1 cellular context compared by ENCODE assay signal in genomic region chr20:4685923-4686221, GRCh38.
TF ChIP-seq lines count a peak whose summit lies in the region.

No MANE protein-coding gene starts in this region.

TF ChIP-seq in HepG2, 621 proteins besides CTCF, POLR2A, EP300 and RAD21 (continues in another document):
- TF ChIP-seq NR0B2 (CRISPR knock-in tag; IDR thresholded peaks at IDR 0.05): peak; percentile 43; the same call in 1 of the 2 replicates
- TF ChIP-seq RELA (CRISPR knock-in tag; IDR thresholded peaks at IDR 0.05): 0 out of 2 replicates have a peak, but pooled peaks have one; percentile 20
- no peak for TF ChIP-seq ZBTB34 (CRISPR knock-in tag; IDR thresholded peaks at IDR 0.05)
- no peak for TF ChIP-seq SSRP1 (CRISPR knock-in tag; IDR thresholded peaks at IDR 0.05)
- TF ChIP-seq MED8 (CRISPR knock-in tag; IDR thresholded peaks at IDR 0.05; ENCODE audit: insufficient replicate concordance): peak; percentile 62
- 0 out of 2 replicates have a peak, but pooled peaks have one; percentile 65 for TF ChIP-seq ZNF136 (CRISPR knock-in tag; IDR thresholded peaks at IDR 0.05; ENCODE audit: low read depth)
- TF ChIP-seq ETS1 (CRISPR knock-in tag; IDR thresholded peaks at IDR 0.05): no peak
- 0 out of 2 replicates have a peak, but pooled peaks have one; percentile 16 for TF ChIP-seq PRDM10 (CRISPR knock-in tag; IDR thresholded peaks at IDR 0.05; ENCODE audit: low read depth)
- TF ChIP-seq HNF1B (CRISPR knock-in tag; IDR thresholded peaks at IDR 0.05): 0 out of 2 replicates have a peak, but pooled peaks have one; percentile 50
- no peak for TF ChIP-seq ZFYVE20 (CRISPR knock-in tag; IDR thresholded peaks at IDR 0.05; ENCODE audit: borderline replicate concordance, low read depth)
- TF ChIP-seq POGZ (CRISPR knock-in tag; IDR thresholded peaks at IDR 0.05): peak; percentile 40; the same call in 1 of the 2 replicates
- TF ChIP-seq ZNF746 (CRISPR knock-in tag; IDR thresholded peaks at IDR 0.05): 0 out of 2 replicates have a peak, but pooled peaks have one; percentile 27
- TF ChIP-seq ZNF24 (IDR thresholded peaks at IDR 0.05): 0 out of 2 replicates have a peak, but pooled peaks have one; percentile 44
- peak in 1 of 2 experiments; percentile 96; a peak in 2 of 4 replicates for TF ChIP-seq ATF4 (CRISPR knock-in tag; IDR thresholded peaks at IDR 0.05)
- no peak for TF ChIP-seq ZNF629 (CRISPR knock-in tag; conservative IDR thresholded peaks at IDR 0.05)
- TF ChIP-seq ZNF326 (CRISPR knock-in tag; IDR thresholded peaks at IDR 0.05; ENCODE audit: borderline replicate concordance): no peak
- TF ChIP-seq SIX1 (CRISPR knock-in tag; IDR thresholded peaks at IDR 0.05; ENCODE audit: borderline replicate concordance): peak; percentile 28; the same call in 1 of the 2 replicates
- TF ChIP-seq JUNB (CRISPR knock-in tag; IDR thresholded peaks at IDR 0.05; ENCODE audit: borderline replicate concordance): peak; percentile 17; the same call in 1 of the 2 replicates
- TF ChIP-seq POLR2G (IDR thresholded peaks at IDR 0.05; ENCODE audit: low read depth, low read length): peak; percentile 77; the same call in 1 of the 2 replicates
- TF ChIP-seq ZNF580 (CRISPR knock-in tag; IDR thresholded peaks at IDR 0.05; ENCODE audit: borderline replicate concordance, low read depth): 0 out of 2 replicates have a peak, but pooled peaks have one; percentile 69
- TF ChIP-seq SNAPC4 (CRISPR knock-in tag; IDR thresholded peaks at IDR 0.05): peak; percentile 59; the same call in 1 of the 2 replicates
- no peak for TF ChIP-seq SKIL (CRISPR knock-in tag; IDR thresholded peaks at IDR 0.05; ENCODE audit: borderline replicate concordance)
- peak; percentile 78; the same call in 1 of the 2 replicates for TF ChIP-seq ZFP36L1 (CRISPR knock-in tag; IDR thresholded peaks at IDR 0.05)
- TF ChIP-seq MLXIP (CRISPR knock-in tag; IDR thresholded peaks at IDR 0.05; ENCODE audit: borderline replicate concordance): no peak
- TF ChIP-seq ZNF567 (CRISPR knock-in tag; IDR thresholded peaks at IDR 0.05; ENCODE audit: borderline replicate concordance): peak; percentile 28; the same call in 1 of the 2 replicates
- TF ChIP-seq SOX6 (IDR thresholded peaks at IDR 0.05): no peak
- 0 out of 2 replicates have a peak, but pooled peaks have one; percentile 26 for TF ChIP-seq SOX6 (CRISPR knock-in tag; IDR thresholded peaks at IDR 0.05)
- peak; percentile 62; the same call in 1 of the 2 replicates for TF ChIP-seq ZNF605 (CRISPR knock-in tag; IDR thresholded peaks at IDR 0.05)
